In genomic region chr3:45957606-45958005, GRCh38 we compare ENCODE assay signal across 19 cellular contexts. TPM values are rescaled to one million over a fixed set of nuclear protein-coding genes. Genes with fewer than 3 reads are reported as not detected.
A peak's percentile ranks its signal among the peaks of the same experiment; 100 is the strongest.
DNase-seq lines count a peak whose midpoint lies in the region; ATAC-seq and TF ChIP-seq lines count a peak whose summit lies in the region.
"Had no signal": no experiment of that assay in that cellular context is flagged by ENCODE, and none has a peak within 500 bp of the region (broad histone marks: within the 10 kb centered on the region; RNA-seq: fewer than 3 reads in every experiment).

No MANE protein-coding gene starts in this region.

- H3K9me3 Mint-ChIP-seq in brain = peaks cover 0 to 2% (median 0%) of the 10 kb centered on the region in 5 experiments
- H3K9me3 Mint-ChIP-seq: activated CD4-positive, alpha-beta memory T cell treated with anti-CD3 and anti-CD28 coated beads for 36 hours; stimulated activated naive CD8-positive, alpha-beta T cell treated with anti-CD3 and anti-CD28 coated beads, Interleukin-15, Interleukin-2, amounts not matched to agents 100 ng/mL and 50 ng/mL, for 24 hours had no signal

- no peak overlapping the region for H4K91ac ChIP-seq in mesenchymal stem cell (ENCODE audit: low read length)

- H3K4me2 ChIP-seq in mesenchymal stem cell (ENCODE audit: low read length, poor library complexity, severe bottlenecking) = no peak overlapping the region
- H3K4me2 ChIP-seq: A549 had no signal

- no peak for ATAC-seq in HG02840 (IDR thresholded peaks at IDR 0.05; ENCODE audit: low FRiP score, unreplicated experiment)
- ATAC-seq: A549, Panc1, pancreas had no signal

- intact Hi-C loops in esophagus muscularis mucosa (cut with DNase I) = no loop called here

- DNase-seq in activated CD8-positive, alpha-beta memory T cell treated with anti-CD3 and anti-CD28 coated beads for 24 hours = peak; percentile 54
- no peak for DNase-seq in activated CD8-positive, alpha-beta memory T cell treated with anti-CD3 and anti-CD28 coated beads, Interleukin-2, amount 50 U/mL, for 4 hours
- no peak for DNase-seq in mesenchymal stem cell
- peak; percentile 78 for DNase-seq in superior temporal gyrus (ENCODE audit: extremely low spot score)
- no peak for DNase-seq in NCI-H446 treated with DMSO at 0.1 percent for 48 hours (lab: John Stamatoyannopoulos, UW)
- no peak for DNase-seq in esophagus muscularis mucosa (ENCODE audit: extremely low spot score)
- DNase-seq: activated CD4-positive, alpha-beta memory T cell treated with anti-CD3 and anti-CD28 coated beads for 36 hours; EL; kidney glomerular epithelial cell; MG63; NCI-H2029 treated with DMSO at 0.1 percent for 48 hours; NCI-H748 treated with DMSO at 0.1 percent for 48 hours; pancreas had no signal

- H3K79me1 ChIP-seq in mesenchymal stem cell (replicated peaks; ENCODE audit: low read length, poor library complexity, severe bottlenecking) = no peaks in the 10 kb centered on the region

- H3K27me3 ChIP-seq in mesenchymal stem cell (ENCODE audit: control insufficient read depth in 1 of 2, insufficient read depth in 1 of 2, low read length in 2 of 2) = no peaks in the 10 kb centered on the region
- no peaks in the 10 kb centered on the region for H3K27me3 ChIP-seq in esophagus muscularis mucosa
- H3K27me3 ChIP-seq: MG63, pancreas had no signal

- H3K9ac ChIP-seq in mesenchymal stem cell (ENCODE audit: low read length) = peak overlapping the region; percentile 43

- no peak for TF ChIP-seq EP300 in esophagus muscularis mucosa (IDR thresholded peaks at IDR 0.05)

- H2BK15ac ChIP-seq in mesenchymal stem cell (ENCODE audit: low read depth, poor library complexity, severe bottlenecking) = no peak overlapping the region

- 96% methylated on average over 3 of the region's 5 CpGs for WGBS in mesenchymal stem cell
- WGBS in esophagus muscularis mucosa = 83% methylated on average over 1 of the region's 5 CpGs

- H3K36me3 Mint-ChIP-seq in brain = peaks cover 74% of the 10 kb centered on the region

- TF ChIP-seq CTCF in brain (conservative IDR thresholded peaks at IDR 0.05) = no peak
- no peak for TF ChIP-seq CTCF in esophagus muscularis mucosa (IDR thresholded peaks at IDR 0.05)

- H3K4me1 Mint-ChIP-seq in brain = peaks cover 20% of the 10 kb centered on the region

- H3K27ac Mint-ChIP-seq in brain = peak overlapping the region in 4 of 5 experiments; percentile 25 to 94 (median 64)
- H3K27ac Mint-ChIP-seq: activated CD4-positive, alpha-beta memory T cell treated with anti-CD3 and anti-CD28 coated beads for 36 hours; stimulated activated naive CD8-positive, alpha-beta T cell treated with anti-CD3 and anti-CD28 coated beads, Interleukin-15, Interleukin-2, amounts not matched to agents 100 ng/mL and 50 ng/mL, for 24 hours had no signal

- H4K8ac ChIP-seq in mesenchymal stem cell (ENCODE audit: low read length) = no peak overlapping the region

- H3K27me3 Mint-ChIP-seq in brain = no peaks in the 10 kb centered on the region
- H3K27me3 Mint-ChIP-seq: activated CD4-positive, alpha-beta memory T cell treated with anti-CD3 and anti-CD28 coated beads for 36 hours; stimulated activated naive CD8-positive, alpha-beta T cell treated with anti-CD3 and anti-CD28 coated beads, Interleukin-15, Interleukin-2, amounts not matched to agents 100 ng/mL and 50 ng/mL, for 24 hours had no signal

- H3K23ac ChIP-seq in mesenchymal stem cell (ENCODE audit: low read length in 2 of 2) = no peak overlapping the region

- H2AFZ ChIP-seq in mesenchymal stem cell (ENCODE audit: low read depth, low read length) = no peak overlapping the region

- no peak overlapping the region for H2BK120ac ChIP-seq in mesenchymal stem cell (ENCODE audit: low read depth, low read length)

- TF ChIP-seq POLR2A in esophagus muscularis mucosa (IDR thresholded peaks at IDR 0.05; ENCODE audit: low read depth) = no peak

- no peak overlapping the region for H3K4me3 Mint-ChIP-seq in brain
- H3K4me3 Mint-ChIP-seq: activated CD4-positive, alpha-beta memory T cell treated with anti-CD3 and anti-CD28 coated beads for 36 hours; stimulated activated naive CD8-positive, alpha-beta T cell treated with anti-CD3 and anti-CD28 coated beads, Interleukin-15, Interleukin-2, amounts not matched to agents 100 ng/mL and 50 ng/mL, for 24 hours had no signal

- H3K4me3 ChIP-seq in mesenchymal stem cell (ENCODE audit: insufficient read depth in 1 of 2, low read depth in 1 of 2, low read length in 2 of 2) = no peak overlapping the region
- no peak overlapping the region for H3K4me3 ChIP-seq in esophagus muscularis mucosa
- H3K4me3 ChIP-seq: A549, MG63, pancreas had no signal

- H3K27ac ChIP-seq in mesenchymal stem cell (ENCODE audit: low read length, poor library complexity, severe bottlenecking) = no peak overlapping the region
- H3K27ac ChIP-seq in esophagus muscularis mucosa (replicated peaks in 1 of 4) = no peak overlapping the region
- H3K27ac ChIP-seq: A549, epithelial cell of prostate, pancreas had no signal

- H2BK12ac ChIP-seq in mesenchymal stem cell (ENCODE audit: low read length in 2 of 2) = no peak overlapping the region

- no peak overlapping the region for H2BK5ac ChIP-seq in mesenchymal stem cell (ENCODE audit: low read depth, low read length, poor library complexity, severe bottlenecking)

- H3K36me3 ChIP-seq in mesenchymal stem cell (ENCODE audit: control insufficient read depth in 1 of 2, insufficient read depth in 2 of 2, low read depth in 1 of 2, low read length in 2 of 2) (peaks cover 61 to 97% of the 10 kb centered on the region in 2 experiments), esophagus muscularis mucosa (peaks cover 85 to 100% (median 97%) of the 10 kb centered on the region in 4 donors)

- H3K18ac ChIP-seq in mesenchymal stem cell (ENCODE audit: low read depth in 1 of 2, low read length in 2 of 2) = no peak overlapping the region

- H3K4ac ChIP-seq in mesenchymal stem cell (ENCODE audit: low read depth in 1 of 2, low read length in 2 of 2) = no peak overlapping the region

- H2AK5ac ChIP-seq in mesenchymal stem cell (ENCODE audit: low read length, severe bottlenecking) = no peak overlapping the region

- H3K9me3 ChIP-seq in mesenchymal stem cell (ENCODE audit: control insufficient read depth, low read length) (peaks cover 7% of the 10 kb centered on the region), esophagus muscularis mucosa (no peaks in the 10 kb centered on the region)
- H3K9me3 ChIP-seq: A549, MG63, pancreas had no signal

- H3K14ac ChIP-seq in mesenchymal stem cell (ENCODE audit: low read length in 2 of 2) = no peak overlapping the region

- no peaks in the 10 kb centered on the region for H3K4me1 ChIP-seq in mesenchymal stem cell (ENCODE audit: control insufficient read depth, insufficient read depth, low read depth, low read length)
- peaks cover 0 to 8% (median 3%) of the 10 kb centered on the region in 4 donors for H3K4me1 ChIP-seq in esophagus muscularis mucosa
- H3K4me1 ChIP-seq: A549, pancreas had no signal

RNA-seq across cellular contexts. Expression of gene CXCR6, which starts 14.3 kb away (rescaled TPM):
- not detected for polyA plus RNA-seq in brain (ENCODE audit: insufficient read depth, low read depth, low replicate concordance)
- not detected for polyA plus RNA-seq in mesenchymal stem cell (2013, experiment 1 of 2)
- not detected for polyA plus RNA-seq in mesenchymal stem cell (2013, experiment 2 of 2)
- 1 to 10 TPM in 1 of 4 donors, under 1 TPM in 3; 0.39 to 7.1 (median 0.49) TPM for total RNA-seq in esophagus muscularis mucosa
- polyA plus RNA-seq: A549 had no signal

RNA-seq across cellular contexts. Expression of gene FYCO1, which starts 38.0 kb away (rescaled TPM):
- polyA plus RNA-seq in brain (ENCODE audit: insufficient read depth, low read depth, low replicate concordance) = 5.5 TPM
- polyA plus RNA-seq in mesenchymal stem cell (2013, experiment 1 of 2) = 20.3 TPM
- polyA plus RNA-seq in mesenchymal stem cell (2013, experiment 2 of 2) = 19.9 TPM
- total RNA-seq in esophagus muscularis mucosa = 100 to 1,000 TPM in 1 of 4 donors, 10 to 100 TPM in 3; 64.1 to 122 (median 93.8) TPM

Comparison
In these comparisons a context has a peak if more than half of its experiments do, and no peak if none do; other contexts are left out.
1. DNase-seq: peak in activated CD8-positive, alpha-beta memory T cell treated with anti-CD3 and anti-CD28 coated beads for 24 hours (single experiment) and superior temporal gyrus (single experiment); none in activated CD8-positive, alpha-beta memory T cell treated with anti-CD3 and anti-CD28 coated beads, Interleukin-2, amount 50 U/mL, for 4 hours (single experiment), mesenchymal stem cell (single experiment), NCI-H446 treated with DMSO at 0.1 percent for 48 hours (single experiment) and esophagus muscularis mucosa (single experiment).